13 cellular contexts compared by ENCODE assay signal in the genomic region with DNA sequence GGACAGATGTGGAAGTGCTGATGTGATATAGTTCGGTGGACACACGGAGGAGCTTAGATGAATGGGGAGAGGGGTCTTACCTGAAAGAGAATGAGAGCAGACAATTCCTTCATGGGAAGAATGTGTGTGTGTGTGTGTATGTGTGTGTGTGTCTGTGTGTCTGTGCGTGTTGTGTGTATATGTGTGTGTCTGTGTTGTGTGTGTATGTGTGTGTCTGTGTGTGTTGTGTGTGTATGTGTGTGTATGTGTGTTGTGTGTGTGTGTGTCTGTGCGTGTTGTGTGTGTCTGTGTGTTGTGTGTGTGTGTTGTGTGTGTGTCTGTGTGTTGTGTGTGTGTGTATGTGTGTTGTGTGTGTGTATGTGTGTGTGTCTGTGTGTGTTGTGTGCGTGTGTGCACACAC.
DNase-seq lines count a peak whose midpoint lies in the region; ATAC-seq, FAIRE-seq and TF ChIP-seq lines count a peak whose summit lies in the region.
"Had no signal": no experiment of that assay in that cellular context is flagged by ENCODE, and none has a peak within 500 bp of the region (broad histone marks: within the 10 kb centered on the region; RNA-seq: fewer than 3 reads in every experiment).

No MANE protein-coding gene starts in this region.

- H3K36me3 Mint-ChIP-seq in brain (no peaks in the 10 kb centered on the region), neural progenitor cell (no peaks in the 10 kb centered on the region)
- no peaks in the 10 kb centered on the region for H3K36me3 Mint-ChIP-seq in naive thymus-derived CD8-positive, alpha-beta T cell
- H3K36me3 Mint-ChIP-seq: CD4-positive, alpha-beta memory T cell had no signal

- H3K27ac Mint-ChIP-seq in brain (peak overlapping the region in 3 of 5 experiments; percentile 2 to 25 (median 20)), neural progenitor cell (no peak overlapping the region)
- no peak overlapping the region for H3K27ac Mint-ChIP-seq in naive thymus-derived CD8-positive, alpha-beta T cell
- H3K27ac Mint-ChIP-seq: CD4-positive, alpha-beta memory T cell had no signal

- TF ChIP-seq CTCF in brain (conservative IDR thresholded peaks at IDR 0.05) = no peak
- TF ChIP-seq CTCF in neural progenitor cell (IDR thresholded peaks at IDR 0.05) = no peak

- DNase-seq in HTR-8/SVneo (ENCODE audit: insufficient read length, low spot score) (no peak), neural progenitor cell (ENCODE audit: low spot score) (no peak), epidermal melanocyte (ENCODE audit: insufficient read length, low spot score) (no peak), NCI-H2107 treated with DMSO at 0.1 percent for 48 hours (lab: John Stamatoyannopoulos, UW; ENCODE audit: unreplicated experiment) (no peak)
- no peak for DNase-seq in naive thymus-derived CD8-positive, alpha-beta T cell
- DNase-seq: BE2C; CD4-positive, alpha-beta memory T cell; DMS79 had no signal

- no peaks in the 10 kb centered on the region for H3K79me2 ChIP-seq in neural progenitor cell (ENCODE audit: low read depth)

- H3K9ac ChIP-seq in neural progenitor cell = no peak overlapping the region

- peaks cover 58% of the 10 kb centered on the region for H3K27me3 Mint-ChIP-seq in brain
- H3K27me3 Mint-ChIP-seq in neural progenitor cell (ENCODE audit: insufficient read depth, low read depth) = peaks cover 13% of the 10 kb centered on the region
- peaks cover 17 to 74% (median 37%) of the 10 kb centered on the region in 5 donors for H3K27me3 Mint-ChIP-seq in naive thymus-derived CD8-positive, alpha-beta T cell

- H3K4me1 ChIP-seq in neural progenitor cell = peaks cover 36% of the 10 kb centered on the region
- H3K4me1 ChIP-seq: A549 had no signal

- POLR2A ChIA-PET in naive thymus-derived CD8-positive, alpha-beta T cell (lab: Charles Lee) = no interaction called here

- H3K4me1 Mint-ChIP-seq in brain = peaks cover 6% of the 10 kb centered on the region
- peaks cover 21% of the 10 kb centered on the region for H3K4me1 Mint-ChIP-seq in neural progenitor cell
- H3K4me1 Mint-ChIP-seq in naive thymus-derived CD8-positive, alpha-beta T cell = no peaks in the 10 kb centered on the region

- H3K9me3 Mint-ChIP-seq in brain (peaks cover 0 to 4% (median 2%) of the 10 kb centered on the region in 5 experiments), neural progenitor cell (peaks cover 6% of the 10 kb centered on the region)
- H3K9me3 Mint-ChIP-seq in naive thymus-derived CD8-positive, alpha-beta T cell = no peaks in the 10 kb centered on the region

- no peak overlapping the region for H2AFZ ChIP-seq in neural progenitor cell (replicated peaks)

- H3K4me3 Mint-ChIP-seq in brain = peak overlapping the region in 1 of 5 experiments; percentile 11
- peak overlapping the region; percentile 3 for H3K4me3 Mint-ChIP-seq in neural progenitor cell
- H3K4me3 Mint-ChIP-seq in naive thymus-derived CD8-positive, alpha-beta T cell = no peak overlapping the region
- H3K4me3 Mint-ChIP-seq: CD4-positive, alpha-beta memory T cell had no signal

- H3K36me3 ChIP-seq in neural progenitor cell = no peaks in the 10 kb centered on the region
- H3K36me3 ChIP-seq: BE2C had no signal

- peak; percentile 94 for FAIRE-seq in HTR-8/SVneo (lab: Jason Lieb, UNC)
- FAIRE-seq: A549, GM12878 had no signal

- no peak overlapping the region for H3K4me3 ChIP-seq in neural progenitor cell
- H3K4me3 ChIP-seq: A549, GM12878 had no signal

- no peak for ATAC-seq in naive thymus-derived CD8-positive, alpha-beta T cell
- ATAC-seq: A549, GM12878, HCT116 had no signal

- no peak overlapping the region for H3K4me2 ChIP-seq in neural progenitor cell
- H3K4me2 ChIP-seq: A549 had no signal

- no peaks in the 10 kb centered on the region for H4K20me1 ChIP-seq in neural progenitor cell (ENCODE audit: low read depth)

- H3K27me3 ChIP-seq in neural progenitor cell = peaks cover 16% of the 10 kb centered on the region

- H3K27ac ChIP-seq in neural progenitor cell = no peak overlapping the region
- H3K27ac ChIP-seq: A549, C4-2B had no signal

- peaks cover 8% of the 10 kb centered on the region for H3F3A ChIP-seq in neural progenitor cell (ENCODE audit: low read depth)

- H3K9me3 ChIP-seq in neural progenitor cell (ENCODE audit: low read depth) = no peaks in the 10 kb centered on the region
- H3K9me3 ChIP-seq: A549, BE2C had no signal

Comparison
In these comparisons a context has a peak if more than half of its experiments do, and no peak if none do; other contexts are left out.
1. H3K27ac Mint-ChIP-seq: peak in brain (3 of 5); none in neural progenitor cell (single experiment) and naive thymus-derived CD8-positive, alpha-beta T cell (0 of 10).